ENCODE assay signal across 23 cellular contexts in the genomic region with DNA sequence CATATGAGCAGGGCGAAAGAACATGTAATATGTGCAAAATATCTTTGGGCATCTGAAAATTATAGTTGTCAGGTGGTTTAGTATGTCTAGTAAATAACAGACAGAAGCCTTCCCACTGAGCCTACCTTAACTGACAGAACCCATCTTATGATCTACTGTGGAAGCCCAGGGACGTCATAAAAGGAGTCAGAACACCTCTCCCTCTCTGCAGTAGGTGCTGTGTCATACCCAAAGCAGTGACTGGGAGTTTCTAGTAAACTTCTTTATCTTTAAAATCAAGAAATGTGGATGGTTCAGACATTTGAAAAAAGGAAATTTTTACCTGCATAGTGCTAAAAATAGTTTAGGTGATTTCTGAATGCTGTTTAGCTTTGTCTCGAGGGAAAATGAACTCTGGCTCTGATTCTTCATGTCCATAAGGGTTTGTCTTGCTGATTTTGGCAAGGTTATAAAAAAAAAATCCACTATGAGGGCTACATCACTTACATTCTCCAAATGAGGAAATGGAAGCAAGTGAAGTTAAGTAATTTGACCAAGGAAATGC.
DNase-seq lines count a peak whose midpoint lies in the region; ATAC-seq and TF ChIP-seq lines count a peak whose summit lies in the region.
"Had no signal": no experiment of that assay in that cellular context is flagged by ENCODE, and none has a peak within 500 bp of the region (broad histone marks: within the 10 kb centered on the region; RNA-seq: fewer than 3 reads in every experiment).

No MANE protein-coding gene starts in this region.

- 84% methylated on average over 3 of the region's 3 CpGs for whole genome bisulfite sequencing in smooth muscle cell (ENCODE audit: low lambda C conversion rate)
- 75% methylated on average over 3 of the region's 3 CpGs for WGBS in esophagus muscularis mucosa

- H3K79me2 ChIP-seq in PC-9 (ENCODE audit: low read depth) (no peaks in the 10 kb centered on the region), smooth muscle cell (ENCODE audit: low read depth) (no peaks in the 10 kb centered on the region)

- 0 out of 2 replicates have a peak overlapping the region, but pooled peaks have one; percentile 57 for H2AFZ ChIP-seq in PC-9
- H2AFZ ChIP-seq in smooth muscle cell (ENCODE audit: low read depth) = peak overlapping the region; percentile 41
- H2AFZ ChIP-seq: GM23248 had no signal

- DNase-seq in PC-9 (no peak), smooth muscle cell (lab: John Stamatoyannopoulos, UW; ENCODE audit: unreplicated experiment) (no peak), left lobe of liver (ENCODE audit: low spot score) (no peak), HCEC 1CT (no peak), esophagus muscularis mucosa (ENCODE audit: extremely low spot score) (no peak)
- DNase-seq: CD4-positive, CD25-positive, alpha-beta regulatory T cell; COR-L47; DMS79 treated with DMSO at 0.1 percent for 48 hours; GM23248; H9; IMR-90; NCI-H1105; NCI-H146; NCI-H2029; NCI-H2227 treated with DMSO at 0.1 percent for 48 hours; NCI-H510A treated with DMSO at 0.1 percent for 48 hours; NCI-H748 treated with DMSO at 0.1 percent for 48 hours; Peyer's patch; SJCRH30; T-cell had no signal

- H3K9me2 ChIP-seq in PC-9 (ENCODE audit: insufficient read depth) = no peaks in the 10 kb centered on the region

- H3K4me2 ChIP-seq in PC-9 (no peak overlapping the region), smooth muscle cell (no peak overlapping the region)
- H3K4me2 ChIP-seq: KMS-11 had no signal

- TF ChIP-seq EP300 in esophagus muscularis mucosa (IDR thresholded peaks at IDR 0.05) = no peak

- H3K36me3 ChIP-seq in PC-9 (ENCODE audit: low read depth) (no peaks in the 10 kb centered on the region), smooth muscle cell (ENCODE audit: low read depth) (no peaks in the 10 kb centered on the region), esophagus muscularis mucosa (no peaks in the 10 kb centered on the region)
- H3K36me3 ChIP-seq: Peyer's patch, SJCRH30 had no signal

- no peaks in the 10 kb centered on the region for H3K9me3 ChIP-seq in PC-9 (ENCODE audit: insufficient read depth, low read depth)
- no peaks in the 10 kb centered on the region for H3K9me3 ChIP-seq in smooth muscle cell (replicated peaks; ENCODE audit: low read depth)
- no peaks in the 10 kb centered on the region for H3K9me3 ChIP-seq in esophagus muscularis mucosa
- H3K9me3 ChIP-seq: Peyer's patch, SJCRH30 had no signal

- TF ChIP-seq CTCF in PC-9 (conservative IDR thresholded peaks at IDR 0.05) = no peak
- TF ChIP-seq CTCF in smooth muscle cell (IDR thresholded peaks at IDR 0.05; ENCODE audit: borderline replicate concordance, insufficient read depth, poor library complexity, severe bottlenecking) = no peak
- TF ChIP-seq CTCF in esophagus muscularis mucosa (IDR thresholded peaks at IDR 0.05) = no peak

- H3K27ac ChIP-seq in PC-9 (0 out of 2 replicates have a peak overlapping the region, but pooled peaks have one; percentile 1), smooth muscle cell (ENCODE audit: low read depth) (peak overlapping the region; percentile 54), esophagus muscularis mucosa (replicated peaks in 1 of 4) (no peak overlapping the region)
- H3K27ac ChIP-seq: GM23248, KMS-11, Peyer's patch, SJCRH30 had no signal

- intact Hi-C loops in PC-9 (cut with micrococcal nuclease; ENCODE audit: unreplicated experiment) (no loop called here), esophagus muscularis mucosa (cut with DNase I) (no loop called here)

- TF ChIP-seq POLR2A in esophagus muscularis mucosa (IDR thresholded peaks at IDR 0.05; ENCODE audit: low read depth) = no peak

- ATAC-seq in GM18502 (IDR thresholded peaks at IDR 0.05; ENCODE audit: poor library complexity, unreplicated experiment) = peak; percentile 58
- peak; percentile 66 for ATAC-seq in HG02610 (IDR thresholded peaks at IDR 0.05; ENCODE audit: unreplicated experiment)
- ATAC-seq in left lobe of liver = no peak
- ATAC-seq: T-cell had no signal

- no peak overlapping the region for H3K9ac ChIP-seq in smooth muscle cell (ENCODE audit: low read depth)
- H3K9ac ChIP-seq: GM23248, KMS-11 had no signal

- POLR2A ChIA-PET in PC-9 (lab: Charles Lee; ENCODE audit: unreplicated experiment) = interaction anchor here (0.5 to 0.6 kb wide), 3 partner anchors 62 to 200 kb away, joined by 4 to 11 read pairs (median 6); partner anchors contain the start of gene MACIR

- no peaks in the 10 kb centered on the region for H3F3A ChIP-seq in PC-9 (ENCODE audit: insufficient read depth, low read depth)
- no peaks in the 10 kb centered on the region for H3F3A ChIP-seq in smooth muscle cell (ENCODE audit: low read depth)

- H4K20me1 ChIP-seq in PC-9 (ENCODE audit: insufficient read depth) = no peaks in the 10 kb centered on the region
- H4K20me1 ChIP-seq in smooth muscle cell (ENCODE audit: low read depth) = no peaks in the 10 kb centered on the region

- H3K4me3 ChIP-seq in PC-9 (no peak overlapping the region), smooth muscle cell (no peak overlapping the region), esophagus muscularis mucosa (no peak overlapping the region)
- H3K4me3 ChIP-seq: GM23248, Peyer's patch, SJCRH30 had no signal

- BruUV-seq in PC-9 (replicated peaks; lab: Mats Ljungman, UMichigan) = no TSS peak

- H3K27me3 ChIP-seq in PC-9 (ENCODE audit: insufficient read depth, low read depth) (no peaks in the 10 kb centered on the region), smooth muscle cell (ENCODE audit: low read depth) (no peaks in the 10 kb centered on the region), esophagus muscularis mucosa (no peaks in the 10 kb centered on the region)
- H3K27me3 ChIP-seq: Peyer's patch, SJCRH30 had no signal

- CTCF ChIA-PET in PC-9 (lab: Charles Lee) = no interaction called here

- H3K4me1 ChIP-seq in PC-9 (replicated peaks; ENCODE audit: insufficient read depth) = peaks cover 16% of the 10 kb centered on the region
- H3K4me1 ChIP-seq in smooth muscle cell (ENCODE audit: low read depth) = no peaks in the 10 kb centered on the region
- no peaks in the 10 kb centered on the region for H3K4me1 ChIP-seq in esophagus muscularis mucosa
- H3K4me1 ChIP-seq: Peyer's patch had no signal

Comparison
In these comparisons a context has a peak if more than half of its experiments do, and no peak if none do; other contexts are left out.
1. H3K27ac ChIP-seq: peak in PC-9 (single experiment) and smooth muscle cell (single experiment); none in esophagus muscularis mucosa (0 of 4).